Comparison of ENCODE assay signal across 1 cellular context in the genomic region with DNA sequence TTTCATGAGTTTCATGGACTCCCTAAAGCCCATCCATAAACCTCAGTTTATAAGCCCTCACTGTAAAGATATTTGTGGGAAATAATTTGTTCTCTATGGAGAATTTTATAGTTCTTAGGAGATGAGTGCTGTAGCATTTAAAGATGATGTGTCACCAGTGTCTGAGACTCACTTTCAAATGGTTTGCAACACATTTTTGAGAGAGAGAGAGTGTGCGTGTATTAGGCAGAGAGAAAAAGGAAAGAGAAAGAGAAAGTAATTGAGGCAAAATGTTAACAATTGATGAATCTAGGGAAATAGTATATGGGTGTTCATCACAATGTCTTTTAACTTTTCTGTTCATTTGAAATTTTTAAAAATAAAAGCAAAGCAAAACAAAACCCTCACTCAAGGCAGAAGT.
TF ChIP-seq lines count a peak whose summit lies in the region.

No MANE protein-coding gene starts in this region.

TF ChIP-seq in GM23338, 12 proteins besides CTCF, POLR2A, EP300 and RAD21 (continued from another document):
- TF ChIP-seq, protein P1, sequence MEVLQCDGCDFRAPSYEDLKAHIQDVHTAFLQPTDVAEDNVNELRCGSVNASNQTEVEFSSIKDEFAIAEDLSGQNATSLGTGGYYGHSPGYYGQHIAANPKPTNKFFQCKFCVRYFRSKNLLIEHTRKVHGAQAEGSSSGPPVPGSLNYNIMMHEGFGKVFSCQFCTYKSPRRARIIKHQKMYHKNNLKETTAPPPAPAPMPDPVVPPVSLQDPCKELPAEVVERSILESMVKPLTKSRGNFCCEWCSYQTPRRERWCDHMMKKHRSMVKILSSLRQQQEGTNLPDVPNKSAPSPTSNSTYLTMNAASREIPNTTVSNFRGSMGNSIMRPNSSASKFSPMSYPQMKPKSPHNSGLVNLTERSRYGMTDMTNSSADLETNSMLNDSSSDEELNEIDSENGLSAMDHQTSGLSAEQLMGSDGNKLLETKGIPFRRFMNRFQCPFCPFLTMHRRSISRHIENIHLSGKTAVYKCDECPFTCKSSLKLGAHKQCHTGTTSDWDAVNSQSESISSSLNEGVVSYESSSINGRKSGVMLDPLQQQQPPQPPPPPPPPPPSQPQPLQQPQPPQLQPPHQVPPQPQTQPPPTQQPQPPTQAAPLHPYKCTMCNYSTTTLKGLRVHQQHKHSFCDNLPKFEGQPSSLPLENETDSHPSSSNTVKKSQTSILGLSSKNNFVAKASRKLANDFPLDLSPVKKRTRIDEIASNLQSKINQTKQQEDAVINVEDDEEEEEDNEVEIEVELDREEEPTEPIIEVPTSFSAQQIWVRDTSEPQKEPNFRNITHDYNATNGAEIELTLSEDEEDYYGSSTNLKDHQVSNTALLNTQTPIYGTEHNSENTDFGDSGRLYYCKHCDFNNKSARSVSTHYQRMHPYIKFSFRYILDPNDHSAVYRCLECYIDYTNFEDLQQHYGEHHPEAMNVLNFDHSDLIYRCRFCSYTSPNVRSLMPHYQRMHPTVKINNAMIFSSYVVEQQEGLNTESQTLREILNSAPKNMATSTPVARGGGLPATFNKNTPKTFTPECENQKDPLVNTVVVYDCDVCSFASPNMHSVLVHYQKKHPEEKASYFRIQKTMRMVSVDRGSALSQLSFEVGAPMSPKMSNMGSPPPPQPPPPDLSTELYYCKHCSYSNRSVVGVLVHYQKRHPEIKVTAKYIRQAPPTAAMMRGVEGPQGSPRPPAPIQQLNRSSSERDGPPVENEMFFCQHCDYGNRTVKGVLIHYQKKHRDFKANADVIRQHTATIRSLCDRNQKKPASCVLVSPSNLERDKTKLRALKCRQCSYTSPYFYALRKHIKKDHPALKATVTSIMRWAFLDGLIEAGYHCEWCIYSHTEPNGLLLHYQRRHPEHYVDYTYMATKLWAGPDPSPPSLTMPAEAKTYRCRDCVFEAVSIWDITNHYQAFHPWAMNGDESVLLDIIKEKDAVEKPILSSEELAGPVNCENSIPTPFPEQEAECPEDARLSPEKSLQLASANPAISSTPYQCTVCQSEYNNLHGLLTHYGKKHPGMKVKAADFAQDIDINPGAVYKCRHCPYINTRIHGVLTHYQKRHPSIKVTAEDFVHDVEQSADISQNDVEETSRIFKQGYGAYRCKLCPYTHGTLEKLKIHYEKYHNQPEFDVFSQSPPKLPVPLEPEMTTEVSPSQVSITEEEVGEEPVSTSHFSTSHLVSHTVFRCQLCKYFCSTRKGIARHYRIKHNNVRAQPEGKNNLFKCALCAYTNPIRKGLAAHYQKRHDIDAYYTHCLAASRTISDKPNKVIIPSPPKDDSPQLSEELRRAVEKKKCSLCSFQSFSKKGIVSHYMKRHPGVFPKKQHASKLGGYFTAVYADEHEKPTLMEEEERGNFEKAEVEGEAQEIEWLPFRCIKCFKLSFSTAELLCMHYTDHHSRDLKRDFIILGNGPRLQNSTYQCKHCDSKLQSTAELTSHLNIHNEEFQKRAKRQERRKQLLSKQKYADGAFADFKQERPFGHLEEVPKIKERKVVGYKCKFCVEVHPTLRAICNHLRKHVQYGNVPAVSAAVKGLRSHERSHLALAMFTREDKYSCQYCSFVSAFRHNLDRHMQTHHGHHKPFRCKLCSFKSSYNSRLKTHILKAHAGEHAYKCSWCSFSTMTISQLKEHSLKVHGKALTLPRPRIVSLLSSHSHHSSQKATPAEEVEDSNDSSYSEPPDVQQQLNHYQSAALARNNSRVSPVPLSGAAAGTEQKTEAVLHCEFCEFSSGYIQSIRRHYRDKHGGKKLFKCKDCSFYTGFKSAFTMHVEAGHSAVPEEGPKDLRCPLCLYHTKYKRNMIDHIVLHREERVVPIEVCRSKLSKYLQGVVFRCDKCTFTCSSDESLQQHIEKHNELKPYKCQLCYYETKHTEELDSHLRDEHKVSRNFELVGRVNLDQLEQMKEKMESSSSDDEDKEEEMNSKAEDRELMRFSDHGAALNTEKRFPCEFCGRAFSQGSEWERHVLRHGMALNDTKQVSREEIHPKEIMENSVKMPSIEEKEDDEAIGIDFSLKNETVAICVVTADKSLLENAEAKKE (CRISPR knock-in tag; IDR thresholded peaks at IDR 0.05) = no peak
- no peak for TF ChIP-seq ZNF331 (CRISPR knock-in tag; IDR thresholded peaks at IDR 0.05; ENCODE audit: low read depth)
- no peak for TF ChIP-seq CREB1 (CRISPR knock-in tag; IDR thresholded peaks at IDR 0.05; ENCODE audit: low read depth)
- TF ChIP-seq EZH2 (IDR thresholded peaks at IDR 0.05; ENCODE audit: low read depth, unreplicated experiment) = no peak
